Comparison of ENCODE assay signal across 19 cellular contexts in genomic region chr4:128255906-128256305, GRCh38.
"Had no signal": no experiment of that assay in that cellular context is flagged by ENCODE, and none has a peak within 500 bp of the region (broad histone marks: within the 10 kb centered on the region; RNA-seq: fewer than 3 reads in every experiment).

No MANE protein-coding gene starts in this region.

- H3K27me3 ChIP-seq: MG63, SJSA1 had no signal

- H3K9me3 ChIP-seq: SJSA1 had no signal

- H3K9ac ChIP-seq: KMS-11 had no signal

- H3K27ac ChIP-seq: KMS-11, SJSA1, SK-N-MC had no signal

- H3K4me2 ChIP-seq: KMS-11 had no signal

- ATAC-seq: HepG2, K562 had no signal

- H3K4me3 ChIP-seq: K562, MG63, SJSA1, SK-N-MC had no signal

- H3K36me3 ChIP-seq: MG63, SJSA1 had no signal

- DNase-seq: MG63, NCI-H1092 treated with DMSO at 0.1 percent for 48 hours, NCI-H1436 treated with DMSO at 0.1 percent for 48 hours, NCI-H187 treated with DMSO at 0.1 percent for 48 hours, NCI-H2029 treated with DMSO at 0.1 percent for 48 hours, NCI-H2171 treated with DMSO at 0.1 percent for 48 hours, NCI-H345, NCI-H446 treated with DMSO at 0.1 percent for 48 hours, NCI-H510A treated with DMSO at 0.1 percent for 48 hours, NCI-H526 treated with DMSO at 0.1 percent for 48 hours, NCI-H748 treated with DMSO at 0.1 percent for 48 hours, Right ventricle myocardium superior, RPMI8226, SIG-M5 had no signal
